Comparison of ENCODE assay signal across 10 cellular contexts in genomic region chr2:230925443-230925878, GRCh38. TPM values are rescaled to one million over a fixed set of nuclear protein-coding genes. Genes with fewer than 3 reads are reported as not detected.
DNase-seq lines count a peak whose midpoint lies in the region; ATAC-seq and TF ChIP-seq lines count a peak whose summit lies in the region.
"Had no signal": no experiment of that assay in that cellular context is flagged by ENCODE, and none has a peak within 500 bp of the region (broad histone marks: within the 10 kb centered on the region; RNA-seq: fewer than 3 reads in every experiment).

No MANE protein-coding gene starts in this region.

- intact Hi-C loops in Panc1 (cut with micrococcal nuclease; ENCODE audit: unreplicated experiment) (no loop called here), Right ventricle myocardium inferior (cut with DNase I) (no loop called here)

- H3K18ac ChIP-seq in neuronal stem cell (ENCODE audit: low read length) = peak overlapping the region; percentile 49

- DNase-seq in Panc1 (ENCODE audit: low read depth, low spot score) (no peak), neuronal stem cell (ENCODE audit: low spot score) (no peak), GF-D8 (lab: John Stamatoyannopoulos, UW) (no peak), Right ventricle myocardium inferior (ENCODE audit: missing footprints) (no peak), AML-193 (lab: John Stamatoyannopoulos, UW) (no peak), NCI-H146 treated with DMSO at 0.1 percent for 48 hours (lab: John Stamatoyannopoulos, UW; ENCODE audit: unreplicated experiment) (no peak)
- DNase-seq: NCI-H187 treated with DMSO at 0.1 percent for 48 hours had no signal

- no peak overlapping the region for H2BK120ac ChIP-seq in neuronal stem cell (ENCODE audit: low read depth, low read length)

- POLR2A ChIA-PET in Panc1 (lab: Charles Lee) = no interaction called here

- no peak overlapping the region for H3K4ac ChIP-seq in neuronal stem cell (ENCODE audit: low read length)

- no peak overlapping the region for H3K23ac ChIP-seq in neuronal stem cell (ENCODE audit: low read depth, low read length, poor library complexity)

- no peak overlapping the region for H3K9ac ChIP-seq in neuronal stem cell (ENCODE audit: low read depth, low read length, poor library complexity)

- H3K27ac ChIP-seq in Panc1 (ENCODE audit: low read length) (no peak overlapping the region), neuronal stem cell (replicated peaks; ENCODE audit: low read length) (no peak overlapping the region)

- H2BK5ac ChIP-seq in neuronal stem cell (ENCODE audit: low read length) = no peak overlapping the region

- BruUV-seq in Panc1 (replicated peaks; lab: Mats Ljungman, UMichigan) = no TSS peak

- H4K91ac ChIP-seq in neuronal stem cell (ENCODE audit: low read depth, low read length, poor library complexity) = no peak overlapping the region

- no peak overlapping the region for H2BK12ac ChIP-seq in neuronal stem cell (ENCODE audit: low read length)

- in situ Hi-C loops in Panc1 (cut with HindIII; ENCODE audit: low pct_unique_long_range_greater_than_20kb, low sequenced_read_pairs) = no loop called here

- WGBS in neuronal stem cell (ENCODE audit: extremely low coverage in 2 of 2, insufficient read length in 2 of 2, insufficient replicate concordance in 1 of 2), 2 donors = no CpG with 5 or more reads among the region's 9 CpGs

- CTCF ChIA-PET in Panc1 (lab: Charles Lee) = no interaction called here

- H3K79me1 ChIP-seq in neuronal stem cell (ENCODE audit: low read depth, low read length) = no peaks in the 10 kb centered on the region

- H3K4me2 ChIP-seq in neuronal stem cell (ENCODE audit: insufficient read depth, low read length, poor library complexity, severe bottlenecking) = no peak overlapping the region

- peak overlapping the region; percentile 5 for H2BK15ac ChIP-seq in neuronal stem cell (ENCODE audit: low read length)

- H3K4me1 ChIP-seq in Panc1 (ENCODE audit: control insufficient read depth, insufficient read depth, low read length) (no peaks in the 10 kb centered on the region), neuronal stem cell (ENCODE audit: control insufficient read depth in 2 of 2, insufficient read depth in 1 of 2, low read depth in 1 of 2, low read length in 2 of 2) (peaks cover 0 to under 1% of the 10 kb centered on the region in 2 donors)

- H2AK5ac ChIP-seq in neuronal stem cell (ENCODE audit: low read depth, low read length) = no peak overlapping the region

- no peaks in the 10 kb centered on the region for H3K27me3 ChIP-seq in Panc1 (ENCODE audit: control insufficient read depth, insufficient read depth, low read length)
- H3K27me3 ChIP-seq in neuronal stem cell (ENCODE audit: control insufficient read depth in 3 of 3, insufficient read depth in 3 of 3, low read depth in 1 of 3, low read length in 3 of 3) = no peaks in the 10 kb centered on the region

- no peaks in the 10 kb centered on the region for H3K36me3 ChIP-seq in Panc1 (ENCODE audit: control insufficient read depth, insufficient read depth, low read length)
- no peaks in the 10 kb centered on the region for H3K36me3 ChIP-seq in neuronal stem cell (replicated peaks in 1 of 2; ENCODE audit: control insufficient read depth in 2 of 2, insufficient read depth in 2 of 2, low read length in 2 of 2)

- H2AFZ ChIP-seq in neuronal stem cell (ENCODE audit: low read length) = peak overlapping the region; percentile 68

- H3K4me3 ChIP-seq in Panc1 (ENCODE audit: low read depth in 2 of 2, low read length in 2 of 2) = no peak overlapping the region
- no peak overlapping the region for H3K4me3 ChIP-seq in neuronal stem cell (ENCODE audit: low read length in 2 of 2)

- H4K8ac ChIP-seq in neuronal stem cell (ENCODE audit: low read depth, low read length) = no peak overlapping the region

- H3K9me3 ChIP-seq in Panc1 (ENCODE audit: control insufficient read depth, insufficient read depth, low read depth, low read length) (no peaks in the 10 kb centered on the region), neuronal stem cell (replicated peaks in 1 of 2; ENCODE audit: control insufficient read depth in 2 of 2, insufficient read depth in 1 of 2, low read depth in 1 of 2, low read length in 2 of 2) (no peaks in the 10 kb centered on the region)

- no peak overlapping the region for H3K14ac ChIP-seq in neuronal stem cell (ENCODE audit: low read length)

- ATAC-seq in GM18520 (IDR thresholded peaks at IDR 0.05; ENCODE audit: unreplicated experiment) = peak; percentile 6
- ATAC-seq in GM21786 (IDR thresholded peaks at IDR 0.05; ENCODE audit: unreplicated experiment) = peak; percentile 26
- 0 out of 2 replicates have a peak, but pooled peaks have one; percentile 20 for ATAC-seq in Panc1
- no peak for ATAC-seq in Right ventricle myocardium inferior

- TF ChIP-seq CTCF in Panc1 (IDR thresholded peaks at IDR 0.05) = no peak

RNA-seq across cellular contexts. Expression of gene GPR55, which starts 0.4 kb away (rescaled TPM):
- total RNA-seq in Panc1 (2021; ENCODE audit: unreplicated experiment) (0.08 TPM), Right ventricle myocardium inferior (not detected)
- not detected for polyA plus RNA-seq in Panc1 (2012; ENCODE audit: insufficient read length)
- not detected for polyA plus RNA-seq in neuronal stem cell (2013, experiment 1 of 2)
- polyA plus RNA-seq in neuronal stem cell (2013, experiment 2 of 2) = not detected
- total RNA-seq: neural crest cell had no signal
